In the genomic region with DNA sequence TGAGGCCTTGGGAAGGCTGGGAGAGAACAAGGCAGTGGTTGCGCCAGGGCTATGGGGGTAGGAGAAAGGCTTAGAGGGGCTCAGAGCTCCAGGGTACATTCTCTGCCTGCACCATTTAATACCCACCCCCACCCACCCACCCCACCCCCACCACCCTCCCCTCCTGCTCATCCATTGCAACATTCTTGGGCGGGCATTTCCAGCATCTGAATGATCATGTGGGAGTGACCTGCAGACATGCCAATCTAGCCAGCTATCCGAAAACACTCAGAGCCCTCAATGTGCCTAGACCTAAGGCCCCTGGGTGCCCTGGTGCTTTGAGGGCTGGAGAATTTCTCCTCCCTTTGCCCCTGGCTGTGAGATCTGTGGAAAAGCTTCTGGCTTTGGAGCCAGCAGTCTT, we compare ENCODE assay signal across 19 cellular contexts. TPM values are rescaled to one million over a fixed set of nuclear protein-coding genes. Genes with fewer than 3 reads are reported as not detected.
DNase-seq lines count a peak whose midpoint lies in the region; ATAC-seq, FAIRE-seq and TF ChIP-seq lines count a peak whose summit lies in the region.
"Had no signal": no experiment of that assay in that cellular context is flagged by ENCODE, and none has a peak within 500 bp of the region (broad histone marks: within the 10 kb centered on the region; RNA-seq: fewer than 3 reads in every experiment).

No MANE protein-coding gene starts in this region.

- H3K36me3 ChIP-seq in heart right ventricle (no peaks in the 10 kb centered on the region), kidney (ENCODE audit: control insufficient read depth in 1 of 2, insufficient read depth in 2 of 2, low read length in 2 of 2) (no peaks in the 10 kb centered on the region), lung (ENCODE audit: control insufficient read depth in 2 of 2, insufficient read depth in 2 of 2, low read length in 2 of 2) (peaks cover 0 to 6% of the 10 kb centered on the region in 2 donors)

- H3K9me3 ChIP-seq in heart right ventricle (no peaks in the 10 kb centered on the region), kidney (ENCODE audit: control insufficient read depth in 1 of 2, low read length in 2 of 2) (no peaks in the 10 kb centered on the region), lung (ENCODE audit: control insufficient read depth in 2 of 2, insufficient read depth in 1 of 2, low read length in 1 of 2) (no peaks in the 10 kb centered on the region)
- H3K9me3 ChIP-seq: A549, Caco-2 had no signal

- intact Hi-C loops in cardiac septum (cut with DNase I) (no loop called here), heart right ventricle (cut with DNase I) (no loop called here), kidney (cut with DNase I) (no loop called here)

- no peak overlapping the region for H3K27ac ChIP-seq in heart right ventricle
- H3K27ac ChIP-seq in kidney (ENCODE audit: low read depth in 2 of 2, low read length in 2 of 2): no peak overlapping the region
- peak overlapping the region in 1 of 2 donors; percentile 66 for H3K27ac ChIP-seq in lung (ENCODE audit: low read depth in 1 of 2, low read length in 1 of 2)
- H3K27ac ChIP-seq: 22Rv1, A549, C4-2B had no signal

- TF ChIP-seq CTCF in heart right ventricle (IDR thresholded peaks at IDR 0.05): no peak
- no peak for TF ChIP-seq CTCF in kidney (IDR thresholded peaks at IDR 0.05; ENCODE audit: borderline replicate concordance, extremely low read depth, insufficient read depth)
- TF ChIP-seq CTCF in lung (IDR thresholded peaks at IDR 0.05; ENCODE audit: control extremely low read depth, extremely low read depth): no peak

- ATAC-seq in heart right ventricle (no peak), lung (ENCODE audit: insufficient read depth, low FRiP score) (no peak), GM18498 (IDR thresholded peaks at IDR 0.05; ENCODE audit: unreplicated experiment) (no peak)
- ATAC-seq: A549 had no signal

- H3K4me1 ChIP-seq in heart right ventricle: peaks cover 0 to 9% (median 6%) of the 10 kb centered on the region in 9 donors
- H3K4me1 ChIP-seq in kidney (ENCODE audit: control insufficient read depth in 1 of 2, insufficient read depth in 1 of 2, low read depth in 1 of 2, low read length in 2 of 2): peaks cover 0 to 9% of the 10 kb centered on the region in 2 donors
- peaks cover 0 to 3% of the 10 kb centered on the region in 2 donors for H3K4me1 ChIP-seq in lung (ENCODE audit: control insufficient read depth in 2 of 2, insufficient read depth in 2 of 2, low read length in 2 of 2)

- 89 to 97% methylated on average over 3 of the region's 3 CpGs for WGBS in heart right ventricle, 2 donors
- WGBS in lung, 2 donors: 67 to 91% methylated on average over 2 to 3 of the region's 3 CpGs

- H3K27me3 ChIP-seq in heart right ventricle (peaks cover 0 to 72% (median 46%) of the 10 kb centered on the region in 7 donors), lung (ENCODE audit: control insufficient read depth, insufficient read depth) (no peaks in the 10 kb centered on the region)

- DNase-seq in cardiac septum (ENCODE audit: low spot score) (peak; percentile 33), heart right ventricle (no peak), kidney (peak; percentile 15), lung (ENCODE audit: low spot score) (no peak), H54 (ENCODE audit: insufficient read length, low spot score) (no peak), dermis blood vessel endothelial cell (no peak)
- DNase-seq: AML-193; Caco-2; CD4-positive, alpha-beta T cell; GOT3; HCEC 1CT had no signal

- H3K4me3 ChIP-seq in heart right ventricle (no peak overlapping the region), kidney (ENCODE audit: low read length in 2 of 2) (no peak overlapping the region), lung (peak overlapping the region; percentile 30)
- H3K4me3 ChIP-seq: A549 had no signal

- H3K9ac ChIP-seq in kidney (ENCODE audit: low read length in 2 of 2): no peak overlapping the region

- FAIRE-seq in kidney (lab: Jason Lieb, UNC): no peak
- FAIRE-seq in H54 (lab: Jason Lieb, UNC): no peak
- FAIRE-seq: A549, D721Med, G401.6, GM12891 had no signal

- no peak for TF ChIP-seq POLR2A in H54 (IDR thresholded peaks at IDR 0.05; ENCODE audit: low read depth, low read length)

RNA-seq across cellular contexts. Expression of gene SLC34A2, which starts 3.1 kb away (rescaled TPM):
- total RNA-seq in cardiac septum (0.19 TPM), heart right ventricle (under 1 TPM in 2 of 10 donors, not detected in 8; 0.17 to 0.40 TPM), kidney (694 TPM), lung (1,000 to 10,000 TPM; 1,764 to 1,795 TPM), dermis blood vessel endothelial cell (0.14 and 0.34 TPM in 2 replicates)
- polyA plus RNA-seq in heart right ventricle (under 1 TPM in 1 of 2 donors, not detected in 1; 0.12 TPM), kidney (ENCODE audit: insufficient read depth, low read depth, low replicate concordance) (2.9 TPM), lung (100 to 1,000 TPM; 723 to 727 TPM)
- total RNA-seq: CD4-positive, alpha-beta T cell; HT-29 had no signal

Comparison
In these comparisons a context has a peak if more than half of its experiments do, and no peak if none do; other contexts are left out.
1. DNase-seq: peak in cardiac septum (single experiment) and kidney (single experiment); none in heart right ventricle (0 of 2), lung (single experiment), H54 (single experiment) and dermis blood vessel endothelial cell (single experiment).
2. RNA of gene SLC34A2, which starts 3.1 kb away (total RNA-seq): 1,764 to 1,795 TPM in lung and 694 TPM in kidney (single experiment); 0.14 to 0.34 TPM in dermis blood vessel endothelial cell, 0.19 TPM in cardiac septum (single experiment) and 0.17 to 0.40 TPM in heart right ventricle; every median in the first group is over 100 times any median in the second.